Comparison of ENCODE assay signal across 8 cellular contexts in genomic region chr12:67270622-67271021, GRCh38. TPM values are rescaled to one million over a fixed set of nuclear protein-coding genes. Genes with fewer than 3 reads are reported as not detected.
DNase-seq lines count a peak whose midpoint lies in the region; ATAC-seq and TF ChIP-seq lines count a peak whose summit lies in the region.

No MANE protein-coding gene starts in this region.

- intact Hi-C loops in posterior vena cava (cut with DNase I) = no loop called here

- no peaks in the 10 kb centered on the region for H3K27me3 ChIP-seq in AG04450 (ENCODE audit: control insufficient read depth, insufficient read depth, low read length)
- no peaks in the 10 kb centered on the region for H3K27me3 ChIP-seq in KMS-11 (ENCODE audit: insufficient read depth, low read depth)
- H3K27me3 ChIP-seq in muscle layer of duodenum (ENCODE audit: low read depth, low read length) = no peaks in the 10 kb centered on the region

- DNase-seq in AG04450 (ENCODE audit: low read depth, low spot score) (no peak), caudate nucleus (lab: John Stamatoyannopoulos, UW) (no peak), posterior vena cava (ENCODE audit: low spot score) (no peak), GOT3 (lab: John Stamatoyannopoulos, UW) (no peak), NCI-H2227 (lab: John Stamatoyannopoulos, UW; ENCODE audit: unreplicated experiment) (no peak)

- H3K36me3 ChIP-seq in KMS-11 (ENCODE audit: insufficient read depth) (no peaks in the 10 kb centered on the region), muscle layer of duodenum (ENCODE audit: control insufficient read depth in 1 of 2, insufficient read depth in 2 of 2, low read length in 2 of 2) (peaks cover 0 to 19% of the 10 kb centered on the region in 2 donors)

- no peak for TF ChIP-seq CTCF in AG04450 (IDR thresholded peaks at IDR 0.05; ENCODE audit: low read depth, low read length)
- no peak for TF ChIP-seq CTCF in KMS-11 (conservative IDR thresholded peaks at IDR 0.05; ENCODE audit: low read depth, low read length)

- peaks cover 44% of the 10 kb centered on the region for H4K20me1 ChIP-seq in KMS-11 (ENCODE audit: insufficient read depth)

- peak overlapping the region; percentile 92 for H3K4me3 ChIP-seq in AG04450 (ENCODE audit: low read depth, low read length)
- H3K4me3 ChIP-seq in KMS-11 (IDR thresholded peaks at IDR 0.05; ENCODE audit: insufficient read depth, low read depth, low read length) = peak overlapping the region; percentile 93
- peak overlapping the region; percentile 96 for H3K4me3 ChIP-seq in muscle layer of duodenum (ENCODE audit: low read depth in 1 of 2, low read length in 2 of 2)

- ATAC-seq in HG02763 (IDR thresholded peaks at IDR 0.05; ENCODE audit: unreplicated experiment) = no peak

- peak overlapping the region; percentile 72 for H3K4me2 ChIP-seq in KMS-11

- CTCF ChIA-PET in AG04450 (lab: Charles Lee) = interaction anchor here (0.7 to 0.8 kb wide), 3 partner anchors 171 to 392 kb away, joined by 3 to 4 read pairs (median 3); no protein-coding TSS in a partner anchor

- H3K4me1 ChIP-seq in KMS-11 (ENCODE audit: low read depth, poor library complexity, severe bottlenecking) (peaks cover 53% of the 10 kb centered on the region), muscle layer of duodenum (ENCODE audit: control insufficient read depth in 1 of 2, insufficient read depth in 2 of 2, low read length in 2 of 2) (peaks cover 18 to 41% of the 10 kb centered on the region in 2 donors)

- peaks cover 62% of the 10 kb centered on the region for H3K79me2 ChIP-seq in KMS-11 (ENCODE audit: insufficient read depth, low read depth)

- H3K27ac ChIP-seq in AG04450 (ENCODE audit: low read depth, low read length) (no peak overlapping the region), KMS-11 (peak overlapping the region; percentile 87), caudate nucleus (ENCODE audit: low read depth, low read length) (peak overlapping the region; percentile 96), muscle layer of duodenum (ENCODE audit: low read length) (peak overlapping the region; percentile 98)

- H3K9ac ChIP-seq in KMS-11 = peak overlapping the region; percentile 88

- POLR2A ChIA-PET in AG04450 (lab: Yijun Ruan, JAX) = no interaction called here

- no peak overlapping the region; the same call in 1 of the 2 replicates for H2AFZ ChIP-seq in KMS-11 (ENCODE audit: low read depth)

- H3K9me3 ChIP-seq in AG04450 (ENCODE audit: control insufficient read depth, insufficient read depth, low read length) (no peaks in the 10 kb centered on the region; the same call in 1 of the 2 replicates), muscle layer of duodenum (ENCODE audit: control insufficient read depth in 1 of 2, low read length in 2 of 2) (no peaks in the 10 kb centered on the region)

RNA-seq across cellular contexts. Expression of gene CAND1, which starts 1.5 kb away (rescaled TPM):
- 99.7 and 134 TPM in 2 replicates for polyA plus RNA-seq in AG04450 (2011; rRNA removed)
- polyA minus RNA-seq in AG04450 (2011; rRNA and poly(A)+ RNA removed) = 65.6 and 134 TPM in 2 replicates
- total RNA-seq in posterior vena cava = 100 to 1,000 TPM in 1 of 2 donors, 10 to 100 TPM in 1; 86.8 to 111 TPM
